In genomic region chr5:168600409-168600808, GRCh38 we compare ENCODE assay signal across 18 cellular contexts. TPM values are rescaled to one million over a fixed set of nuclear protein-coding genes. Genes with fewer than 3 reads are reported as not detected.
DNase-seq lines count a peak whose midpoint lies in the region; ATAC-seq and TF ChIP-seq lines count a peak whose summit lies in the region.
"Had no signal": no experiment of that assay in that cellular context is flagged by ENCODE, and none has a peak within 500 bp of the region (broad histone marks: within the 10 kb centered on the region; RNA-seq: fewer than 3 reads in every experiment).

No MANE protein-coding gene starts in this region.

- ATAC-seq in left colon (peak; percentile 96), sciatic nerve (no peak), upper lobe of right lung (no peak)
- ATAC-seq: activated CD4-positive, CD25-positive, alpha-beta regulatory T cell treated with anti-CD3 and anti-CD28 coated beads, Interleukin-2, amount 50 U/mL, for 24 hours; HCT116; stimulated activated naive CD8-positive, alpha-beta T cell treated with anti-CD3 and anti-CD28 coated beads, Interleukin-15, amount 100 ng/mL, for 72 hours; T-helper 17 cell had no signal

- in situ Hi-C loops in KBM-7 (cut with MboI; ENCODE audit: low pct_unique_long_range_greater_than_20kb, low sequenced_read_pairs) = no loop called here

- peaks cover 15% of the 10 kb centered on the region; the same call in 1 of the 2 replicates for H3K4me1 ChIP-seq in SJCRH30
- H3K4me1 ChIP-seq in upper lobe of right lung = no peaks in the 10 kb centered on the region

- DNase-seq in M059J (ENCODE audit: low read depth) (peak; percentile 25), SJCRH30 (peak; percentile 62 to 80), left colon (peak; percentile 55 to 77), retinal pigment epithelial cell (ENCODE audit: low read depth) (peak; percentile 46), KBM-7 (no peak), GM10266 (ENCODE audit: extremely low spot score) (no peak), sciatic nerve (ENCODE audit: low spot score) (no peak), upper lobe of right lung (no peak)
- DNase-seq: activated CD8-positive, alpha-beta memory T cell treated with anti-CD3 and anti-CD28 coated beads, Interleukin-2, amount 50 U/mL, for 4 hours; activated naive CD4-positive, alpha-beta T cell; DND-41; KG1; NCI-H526; RPMI8226; stimulated activated naive CD8-positive, alpha-beta T cell treated with anti-CD3 and anti-CD28 coated beads, Interleukin-15, amount 100 ng/mL, for 72 hours; T-helper 17 cell had no signal

- H3K9me3 ChIP-seq in SJCRH30 (replicated peaks) (no peaks in the 10 kb centered on the region), upper lobe of right lung (no peaks in the 10 kb centered on the region)

- H3K4me3 ChIP-seq in SJCRH30 (no peak overlapping the region), retinal pigment epithelial cell (ENCODE audit: low read length) (no peak overlapping the region), upper lobe of right lung (no peak overlapping the region)

- TF ChIP-seq CTCF in retinal pigment epithelial cell (conservative IDR thresholded peaks at IDR 0.05; ENCODE audit: low read depth, low read length) (no peak), GM10266 (IDR thresholded peaks at IDR 0.05; ENCODE audit: control insufficient read depth, insufficient read depth, low read depth, missing control alignments) (no peak), upper lobe of right lung (IDR thresholded peaks at IDR 0.05) (no peak)

- H3K27ac ChIP-seq in SJCRH30 (no peak overlapping the region), upper lobe of right lung (no peak overlapping the region)

- no peaks in the 10 kb centered on the region for H3K36me3 ChIP-seq in SJCRH30
- H3K36me3 ChIP-seq in upper lobe of right lung = no peaks in the 10 kb centered on the region

- intact Hi-C loops in left colon (cut with DNase I, micrococcal nuclease) = no loop called here
- intact Hi-C loops in sciatic nerve (cut with DNase I) = no loop called here
- intact Hi-C loops in upper lobe of right lung (cut with DNase I) = no loop called here

- H3K27me3 ChIP-seq in SJCRH30 (no peaks in the 10 kb centered on the region), upper lobe of right lung (no peaks in the 10 kb centered on the region)

RNA-seq across cellular contexts. Expression of gene PANK3, which starts 21.2 kb away (rescaled TPM):
- total RNA-seq in M059J (2014; rRNA removed; shearing (Covaris generic)) = 27.5 and 32.3 TPM in 2 replicates
- 97.9 and 111 TPM in 2 replicates for total RNA-seq in SJCRH30 (2014; rRNA removed; shearing (Covaris generic))
- 100 to 1,000 TPM; 142 to 166 TPM for total RNA-seq in left colon
- 64.0 TPM for total RNA-seq in sciatic nerve
- 64.3 TPM for total RNA-seq in upper lobe of right lung

Comparison
In these comparisons a context has a peak if more than half of its experiments do, and no peak if none do; other contexts are left out.
1. DNase-seq: peak in M059J (single experiment), SJCRH30 (2 of 2), left colon (2 of 2) and retinal pigment epithelial cell (single experiment); none in KBM-7 (single experiment), GM10266 (single experiment), sciatic nerve (single experiment) and upper lobe of right lung (single experiment).